11 cellular contexts compared by ENCODE assay signal in genomic region chr2:36059684-36060083, GRCh38.
A peak's percentile ranks its signal among the peaks of the same experiment; 100 is the strongest.
DNase-seq lines count a peak whose midpoint lies in the region; ATAC-seq, FAIRE-seq and TF ChIP-seq lines count a peak whose summit lies in the region.
"Had no signal": no experiment of that assay in that cellular context is flagged by ENCODE, and none has a peak within 500 bp of the region (broad histone marks: within the 10 kb centered on the region; RNA-seq: fewer than 3 reads in every experiment).

No MANE protein-coding gene starts in this region.

- no peak overlapping the region for H3K4me3 ChIP-seq in GM12878
- H3K4me3 ChIP-seq in CD8-positive, alpha-beta memory T cell (ENCODE audit: low read length) = no peak overlapping the region

- no peak overlapping the region for H3K9ac ChIP-seq in GM12878 (ENCODE audit: control insufficient read depth, insufficient read depth, low read length)

- in situ Hi-C loops in GM12878 (cut with MboI) = no loop called here

- peak; percentile 49 for FAIRE-seq in GM12878 (lab: Jason Lieb, UNC)
- FAIRE-seq: urothelium cell line had no signal

- peaks cover 0 to 8% (median 0%) of the 10 kb centered on the region in 3 donors for H3K36me3 Mint-ChIP-seq in CD8-positive, alpha-beta memory T cell

- no peak overlapping the region for H3K27ac Mint-ChIP-seq in CD8-positive, alpha-beta memory T cell

- peak; percentile 54 for DNase-seq in GM12878 (ENCODE audit: low read depth, low spot score)
- no peak for DNase-seq in stimulated activated CD4-positive, alpha-beta T cell treated with anti-CD3 and anti-CD28 coated beads, Interleukin-4, amount 100 ng/mL, for 1 hour
- no peak for DNase-seq in HPDE6-E6E7 (ENCODE audit: extremely low spot score)
- no peak for DNase-seq in CD8-positive, alpha-beta memory T cell
- DNase-seq in NCI-H526 treated with DMSO at 0.1 percent for 48 hours (lab: John Stamatoyannopoulos, UW) = no peak
- DNase-seq: Calu3, left ventricle myocardium superior had no signal

- POLR2A ChIA-PET in GM12878 (lab: Charles Lee) = interaction anchor here (0.5 to 0.9 kb wide), 2 partner anchors 184 to 947 kb away, joined by 3 read pairs; no protein-coding TSS in a partner anchor
- POLR2A ChIA-PET in CD8-positive, alpha-beta memory T cell (lab: Charles Lee) = no interaction called here

- no peak overlapping the region for H2AFZ ChIP-seq in GM12878 (ENCODE audit: control insufficient read depth, low read depth, low read length)

- TF ChIP-seq POLR2A in GM12878 (IDR thresholded peaks at IDR 0.05; ENCODE audit: low read depth, low read length) = no peak

- no peaks in the 10 kb centered on the region for H3K27me3 ChIP-seq in GM12878 (replicated peaks in 1 of 2; ENCODE audit: control insufficient read depth in 2 of 2, insufficient read depth in 2 of 2, low read length in 1 of 2)
- H3K27me3 ChIP-seq in CD8-positive, alpha-beta memory T cell (ENCODE audit: insufficient read depth, low read length, poor library complexity, severe bottlenecking) = no peaks in the 10 kb centered on the region

- RAD21 ChIA-PET in GM12878 (lab: Charles Lee; ENCODE audit: unreplicated experiment) = interaction anchor here (1.2 to 2.2 kb wide), 5 partner anchors 13 to 727 kb away, joined by 3 to 6 read pairs (median 4); no protein-coding TSS in a partner anchor

- H3K79me2 ChIP-seq in GM12878 (ENCODE audit: control insufficient read depth, insufficient read depth, low read length) = no peaks in the 10 kb centered on the region

- no peaks in the 10 kb centered on the region for H3K4me1 ChIP-seq in GM12878 (ENCODE audit: control insufficient read depth, insufficient read depth, low read length)
- H3K4me1 ChIP-seq in CD8-positive, alpha-beta memory T cell (ENCODE audit: insufficient read depth, low read length) = no peaks in the 10 kb centered on the region

- CTCF ChIA-PET in GM12878 (lab: Yijun Ruan, JAX) = interaction anchor here (0.6 to 2.0 kb wide), 6 partner anchors 11 to 867 kb away, joined by 3 to 5 read pairs (median 3); no protein-coding TSS in a partner anchor
- CTCF ChIA-PET in CD8-positive, alpha-beta memory T cell (lab: Charles Lee) = no interaction called here

- no TSS peak for BruUV-seq in GM12878 (replicated peaks; lab: Mats Ljungman, UMichigan)

- no peaks in the 10 kb centered on the region; the same call in 2 of the 3 replicates for H3K9me3 ChIP-seq in GM12878 (replicated peaks; ENCODE audit: control insufficient read depth, insufficient read depth, low read length)
- no peaks in the 10 kb centered on the region for H3K9me3 ChIP-seq in CD8-positive, alpha-beta memory T cell (ENCODE audit: low read length)

- peaks cover 4 to 6% (median 5%) of the 10 kb centered on the region in 3 donors for H3K4me1 Mint-ChIP-seq in CD8-positive, alpha-beta memory T cell

- no peak for TF ChIP-seq RAD21 in GM12878 (IDR thresholded peaks at IDR 0.05; ENCODE audit: insufficient read depth, low read depth, low read length)

- no peak overlapping the region for H3K4me3 Mint-ChIP-seq in CD8-positive, alpha-beta memory T cell

- no peak overlapping the region for H3K4me2 ChIP-seq in GM12878 (ENCODE audit: control insufficient read depth, insufficient read depth)

- TF ChIP-seq CTCF in GM12878 (IDR thresholded peaks at IDR 0.05 in 2 of 3, conservative IDR thresholded peaks at IDR 0.05 in 1 of 3; ENCODE audit: control insufficient read depth in 2 of 3, extremely low read depth in 1 of 3, insufficient read depth in 1 of 3, low read depth in 3 of 3, low read length in 3 of 3) = no peak

- peak; percentile 100 for ATAC-seq in GM18502 (IDR thresholded peaks at IDR 0.05; ENCODE audit: poor library complexity, unreplicated experiment)
- peak; percentile 100 for ATAC-seq in GM21576 (IDR thresholded peaks at IDR 0.05; ENCODE audit: unreplicated experiment)
- peak; percentile 100 for ATAC-seq in HG03432 (IDR thresholded peaks at IDR 0.05; ENCODE audit: unreplicated experiment)
- ATAC-seq in GM12878 = peak; percentile 100

- H3K27me3 Mint-ChIP-seq in CD8-positive, alpha-beta memory T cell = peaks cover 12 to 33% of the 10 kb centered on the region in 2 donors

- intact Hi-C loops in GM12878 (cut with micrococcal nuclease; ENCODE audit: unreplicated experiment) = no loop called here

- SMC1A ChIA-PET in GM12878 (lab: Charles Lee; ENCODE audit: uncharacterized antibody, unreplicated experiment) = interaction anchor here (0.8 to 2.2 kb wide), 8 partner anchors 12 to 186 kb away, joined by 3 to 7 read pairs (median 4); no protein-coding TSS in a partner anchor

- no peaks in the 10 kb centered on the region for H4K20me1 ChIP-seq in GM12878 (ENCODE audit: control insufficient read depth, insufficient read depth)

- H3K36me3 ChIP-seq in GM12878 (ENCODE audit: control insufficient read depth in 2 of 2, insufficient read depth in 2 of 2, low read length in 1 of 2) = no peaks in the 10 kb centered on the region
- H3K36me3 ChIP-seq in CD8-positive, alpha-beta memory T cell (ENCODE audit: insufficient read depth, low read length) = no peaks in the 10 kb centered on the region

- peak in 1 of 2 experiments; percentile 64; a peak in 1 of 4 replicates for TF ChIP-seq EP300 in GM12878 (IDR thresholded peaks at IDR 0.05; ENCODE audit: borderline replicate concordance in 1 of 2, control insufficient read depth in 1 of 2, low read depth in 2 of 2, low read length in 2 of 2)

- H3K27ac ChIP-seq in GM12878 (ENCODE audit: control insufficient read depth, insufficient read depth) = no peak overlapping the region
- no peak overlapping the region for H3K27ac ChIP-seq in CD8-positive, alpha-beta memory T cell (ENCODE audit: low read depth, low read length)

- H3K9me3 Mint-ChIP-seq in CD8-positive, alpha-beta memory T cell = peaks cover 0 to 4% (median 0%) of the 10 kb centered on the region in 5 donors

TF ChIP-seq in GM12878, 131 proteins besides CTCF, POLR2A, EP300 and RAD21:
- TF ChIP-seq CBX5 (IDR thresholded peaks at IDR 0.05; ENCODE audit: low read depth) (0 out of 2 replicates have a peak, but pooled peaks have one; percentile 47), SPI1 (IDR thresholded peaks at IDR 0.05; ENCODE audit: borderline replicate concordance, insufficient read depth, low read depth, low read length) (peak; percentile 95), RELB (IDR thresholded peaks at IDR 0.05; ENCODE audit: low read depth) (0 out of 2 replicates have a peak, but pooled peaks have one; percentile 23), TCF12 (IDR thresholded peaks at IDR 0.05; ENCODE audit: low read depth, low read length) (0 out of 2 replicates have a peak, but pooled peaks have one; percentile 8), DPF2 (IDR thresholded peaks at IDR 0.05) (peak; percentile 39; the same call in 1 of the 2 replicates), JUND (IDR thresholded peaks at IDR 0.05; ENCODE audit: low read depth, low read length) (no peak), IKZF2 (IDR thresholded peaks at IDR 0.05) (peak; percentile 56 to 62; a peak in 2 of 4 replicates), MTA2 (IDR thresholded peaks at IDR 0.05; ENCODE audit: low read depth) (peak; percentile 30; the same call in 1 of the 2 replicates), ZSCAN29 (IDR thresholded peaks at IDR 0.05) (no peak), NR2F1 (conservative IDR thresholded peaks at IDR 0.05) (peak; percentile 81), IKZF1 (conservative IDR thresholded peaks at IDR 0.05) (peak; percentile 30; the same call in 1 of the 2 replicates), ASH2L (IDR thresholded peaks at IDR 0.05; ENCODE audit: borderline replicate concordance, low read depth) (no peak), RUNX3 (IDR thresholded peaks at IDR 0.05; ENCODE audit: low read length) (0 out of 2 replicates have a peak, but pooled peaks have one; percentile 18), IRF4 (IDR thresholded peaks at IDR 0.05; ENCODE audit: low read depth, low read length) (peak; percentile 61; the same call in 1 of the 2 replicates), NBN (IDR thresholded peaks at IDR 0.05) (0 out of 2 replicates have a peak, but pooled peaks have one; percentile 33), POLR2AphosphoS2 (IDR thresholded peaks at IDR 0.05; ENCODE audit: low read depth, low read length) (no peak)
TF ChIP-seq in GM12878: peak in this region for 12.
